ENCODE assay signal across 8 cellular contexts in the genomic region with DNA sequence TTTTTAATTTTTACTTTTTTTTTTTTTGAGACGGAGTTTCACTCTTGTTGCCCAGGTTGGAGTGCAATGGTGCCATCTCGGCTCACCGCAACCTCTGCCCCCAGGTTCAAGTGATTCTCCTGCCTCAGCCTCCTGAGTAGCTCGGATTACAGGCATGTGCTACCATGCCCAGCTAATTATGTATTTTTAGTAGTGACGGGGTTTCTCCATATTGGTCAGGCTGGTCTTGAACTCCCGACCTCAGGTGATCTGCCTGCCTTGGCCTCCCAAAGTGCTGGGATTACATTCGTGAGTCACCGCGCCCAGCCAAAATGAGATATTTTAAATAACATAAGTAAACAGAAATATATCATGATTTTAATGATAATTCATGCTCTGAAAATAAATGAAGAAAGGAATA. TPM values are rescaled to one million over a fixed set of nuclear protein-coding genes. Genes with fewer than 3 reads are reported as not detected.
DNase-seq lines count a peak whose midpoint lies in the region; ATAC-seq, FAIRE-seq and TF ChIP-seq lines count a peak whose summit lies in the region.
"Not testable (repeated sequence)": the region's sequence is repeated elsewhere in the genome, so short reads cannot be mapped to it uniquely, and the experiment has no call there.

No MANE protein-coding gene starts in this region.

- not testable (repeated sequence) for TF ChIP-seq EP300 in GM12878 (IDR thresholded peaks at IDR 0.05; ENCODE audit: borderline replicate concordance in 1 of 2, control insufficient read depth in 1 of 2, low read depth in 2 of 2, low read length in 2 of 2)

- H3K27me3 ChIP-seq in DND-41 (ENCODE audit: insufficient read depth, low read length, poor library complexity); OCI-LY1 (ENCODE audit: insufficient read depth, low read length); GM12878 (replicated peaks in 1 of 2; ENCODE audit: control insufficient read depth in 2 of 2, insufficient read depth in 2 of 2, low read length in 1 of 2); keratinocyte (ENCODE audit: control insufficient read depth, extremely low read depth, insufficient read depth, low read length); tibial artery: not testable (repeated sequence)

- not testable (repeated sequence) for H3F3A ChIP-seq in OCI-LY1 (ENCODE audit: insufficient read depth, low read length)

- H3K79me2 ChIP-seq in DND-41 (ENCODE audit: insufficient read depth, low read length) (peaks cover 29% of the 10 kb centered on the region), OCI-LY1 (ENCODE audit: insufficient read depth, low read length) (peaks cover 43% of the 10 kb centered on the region), GM12878 (ENCODE audit: control insufficient read depth, insufficient read depth, low read length) (peaks cover 62% of the 10 kb centered on the region), keratinocyte (ENCODE audit: control insufficient read depth, insufficient read depth, low read length) (peaks cover 30% of the 10 kb centered on the region)

- H3K27ac ChIP-seq in DND-41 (ENCODE audit: low read length); keratinocyte (ENCODE audit: control insufficient read depth, insufficient read depth, low read length): not testable (repeated sequence)
- peak overlapping the region; percentile 82 for H3K27ac ChIP-seq in OCI-LY1 (ENCODE audit: low read depth, low read length, poor library complexity, severe bottlenecking)
- H3K27ac ChIP-seq in GM12878 (ENCODE audit: control insufficient read depth, insufficient read depth): peak overlapping the region; percentile 92
- peak overlapping the region; percentile 97 for H3K27ac ChIP-seq in tibial artery

- not testable (repeated sequence) for H3K27ac Mint-ChIP-seq in WTC11; neural crest cell (ENCODE audit: unreplicated experiment)

- intact Hi-C loops in GM12878 (cut with micrococcal nuclease; ENCODE audit: unreplicated experiment): loop anchor here (2.0 to 5.0 kb wide), 6 partner anchors 13 to 238 kb away; no protein-coding TSS in a partner anchor
- intact Hi-C loops in tibial artery (cut with DNase I; ENCODE audit: low total_unique reads): not testable (repeated sequence)

- dilution Hi-C loops in keratinocyte (cut with MboI; ENCODE audit: extremely low pct_ligation_motif_present, low sequenced_read_pairs): not testable (repeated sequence)

- not testable (repeated sequence) for FAIRE-seq in GM12878 (lab: Jason Lieb, UNC); keratinocyte (lab: Jason Lieb, UNC)

- SMC1A ChIA-PET in GM12878 (lab: Charles Lee; ENCODE audit: uncharacterized antibody, unreplicated experiment): interaction anchor here (0.6 to 6.5 kb wide), 10 partner anchors 9 to 120 kb away, joined by 3 to 125 read pairs (median 6); no protein-coding TSS in a partner anchor

- not testable (repeated sequence) for TF ChIP-seq RAD21 in GM12878 (IDR thresholded peaks at IDR 0.05; ENCODE audit: insufficient read depth, low read depth, low read length)

- not testable (repeated sequence) for H3K9me2 ChIP-seq in OCI-LY1 (ENCODE audit: low read depth, low read length)

- H3K9me3 Mint-ChIP-seq in WTC11; activated T-cell treated with anti-CD3 and anti-CD28 coated beads, Interleukin-2, amount 50 U/mL, for 4 hours; neural crest cell: not testable (repeated sequence)

- peaks cover 31% of the 10 kb centered on the region for H3K4me1 ChIP-seq in DND-41 (ENCODE audit: insufficient read depth, low read length)
- peaks cover 37% of the 10 kb centered on the region for H3K4me1 ChIP-seq in OCI-LY1 (ENCODE audit: insufficient read depth, low read length, severe bottlenecking)
- H3K4me1 ChIP-seq in GM12878 (ENCODE audit: control insufficient read depth, insufficient read depth, low read length): peaks cover 32% of the 10 kb centered on the region
- H3K4me1 ChIP-seq in keratinocyte (ENCODE audit: control insufficient read depth, extremely low read depth, insufficient read depth, low read length): peaks cover 19% of the 10 kb centered on the region
- H3K4me1 ChIP-seq in tibial artery: peaks cover 0 to 24% (median 8%) of the 10 kb centered on the region in 4 donors

- not testable (repeated sequence) for H3K4me3 ChIP-seq in DND-41 (ENCODE audit: low read depth in 1 of 2, low read length in 2 of 2); keratinocyte (ENCODE audit: control insufficient read depth in 2 of 3, extremely low read depth in 1 of 3, insufficient read depth in 2 of 3, low read depth in 1 of 3, low read length in 3 of 3); tibial artery
- peak overlapping the region; percentile 78 for H3K4me3 ChIP-seq in OCI-LY1 (ENCODE audit: low read depth, low read length, poor library complexity, severe bottlenecking)
- H3K4me3 ChIP-seq in GM12878: peak overlapping the region; percentile 94

- not testable (repeated sequence) for H3K9me1 ChIP-seq in keratinocyte (ENCODE audit: control insufficient read depth, extremely low read depth, insufficient read depth, low read length)

- H2AFZ ChIP-seq in DND-41 (ENCODE audit: low read depth, low read length): peak overlapping the region; percentile 43; the same call in 1 of the 2 replicates
- H2AFZ ChIP-seq in OCI-LY1 (ENCODE audit: low read length); GM12878 (ENCODE audit: control insufficient read depth, low read depth, low read length); keratinocyte (ENCODE audit: control insufficient read depth, low read length): not testable (repeated sequence)

- WGBS in GM12878 (ENCODE audit: insufficient coverage, insufficient replicate concordance, low lambda C conversion rate, missing lambda C conversion rate): 91% methylated on average over 9 of the region's 9 CpGs

- H3K4me2 ChIP-seq in DND-41 (ENCODE audit: insufficient read depth, low read length) (peak overlapping the region; percentile 97; the same call in 1 of the 2 replicates), OCI-LY1 (ENCODE audit: low read length) (peak overlapping the region; percentile 77), GM12878 (ENCODE audit: control insufficient read depth, insufficient read depth) (peak overlapping the region; percentile 94), keratinocyte (ENCODE audit: control insufficient read depth, extremely low read depth, insufficient read depth, low read depth, low read length) (peak overlapping the region; percentile 89)

- not testable (repeated sequence) for H3K9ac ChIP-seq in DND-41 (ENCODE audit: low read depth, low read length); keratinocyte (ENCODE audit: control insufficient read depth, extremely low read depth, insufficient read depth, low read length)
- H3K9ac ChIP-seq in OCI-LY1 (ENCODE audit: low read length) (peak overlapping the region; percentile 80; the same call in 1 of the 2 replicates), GM12878 (ENCODE audit: control insufficient read depth, insufficient read depth, low read length) (peak overlapping the region; percentile 88)

- H3K4me3 Mint-ChIP-seq in WTC11: peak overlapping the region; percentile 93; the same call in 1 of the 2 replicates
- H3K4me3 Mint-ChIP-seq in activated T-cell treated with anti-CD3 and anti-CD28 coated beads, Interleukin-2, amount 50 U/mL, for 4 hours: peak overlapping the region; percentile 98
- H3K4me3 Mint-ChIP-seq in neural crest cell: peak overlapping the region; percentile 100

- H3K36me3 ChIP-seq in DND-41 (ENCODE audit: insufficient read depth, low read length); GM12878 (ENCODE audit: control insufficient read depth in 2 of 2, insufficient read depth in 2 of 2, low read length in 1 of 2); keratinocyte (ENCODE audit: control insufficient read depth in 2 of 2, extremely low read depth in 1 of 2, insufficient read depth in 2 of 2, low read length in 2 of 2); tibial artery: not testable (repeated sequence)
- H3K36me3 ChIP-seq in OCI-LY1 (ENCODE audit: insufficient read depth, low read length): peaks cover 24% of the 10 kb centered on the region

- CTCF ChIA-PET in WTC11 (lab: Charles Lee): not testable (repeated sequence)
- CTCF ChIA-PET in GM12878 (lab: Yijun Ruan, JAX): interaction anchor here (1.3 to 4.8 kb wide), 2 partner anchors 88 to 116 kb away, joined by 4 to 31 read pairs; no protein-coding TSS in a partner anchor

- not testable (repeated sequence) for H4K20me1 ChIP-seq in DND-41 (ENCODE audit: insufficient read depth, low read length); OCI-LY1 (ENCODE audit: insufficient read depth, low read length); GM12878 (ENCODE audit: control insufficient read depth, insufficient read depth); keratinocyte (ENCODE audit: control insufficient read depth, extremely low read depth, insufficient read depth, low read length)

- H3K27me3 Mint-ChIP-seq in WTC11 (ENCODE audit: low read depth); activated T-cell treated with anti-CD3 and anti-CD28 coated beads, Interleukin-2, amount 50 U/mL, for 4 hours (ENCODE audit: low read depth); neural crest cell (ENCODE audit: low read depth): not testable (repeated sequence)

- not testable (repeated sequence) for H3K9me3 ChIP-seq in DND-41 (ENCODE audit: insufficient read depth, low read length, severe bottlenecking); OCI-LY1 (ENCODE audit: low read length); GM12878 (replicated peaks; ENCODE audit: control insufficient read depth, insufficient read depth, low read length); keratinocyte (ENCODE audit: control insufficient read depth, low read depth, low read length); tibial artery

- H3K4me1 Mint-ChIP-seq in WTC11 (peaks cover 28% of the 10 kb centered on the region), neural crest cell (peaks cover 27% of the 10 kb centered on the region)
- peaks cover 40% of the 10 kb centered on the region for H3K4me1 Mint-ChIP-seq in activated T-cell treated with anti-CD3 and anti-CD28 coated beads, Interleukin-2, amount 50 U/mL, for 4 hours (ENCODE audit: low read depth)

- RAD21 ChIA-PET in GM12878 (lab: Charles Lee; ENCODE audit: unreplicated experiment): interaction anchor here (0.6 to 9.6 kb wide), 6 partner anchors 13 to 143 kb away, joined by 3 to 100 read pairs (median 8); partner anchors contain the start of gene ZMYND8

- POLR2A ChIA-PET in WTC11 (lab: Charles Lee): not testable (repeated sequence)
- POLR2A ChIA-PET in GM12878 (lab: Charles Lee): interaction anchor here (1.5 to 8.1 kb wide), 6 partner anchors 9 to 145 kb away, joined by 4 to 123 read pairs (median 32); partner anchors contain the start of gene ZMYND8

- H3K36me3 Mint-ChIP-seq in WTC11; activated T-cell treated with anti-CD3 and anti-CD28 coated beads, Interleukin-2, amount 50 U/mL, for 4 hours (ENCODE audit: insufficient read depth); neural crest cell (ENCODE audit: low read depth): not testable (repeated sequence)

- in situ Hi-C loops in GM12878 (cut with MboI): not testable (repeated sequence)

- not testable (repeated sequence) for BruUV-seq in GM12878 (replicated peaks; lab: Mats Ljungman, UMichigan)

- not testable (repeated sequence) for ATAC-seq in DND-41 (ENCODE audit: insufficient read depth, low read depth); WTC11; activated T-cell treated with anti-CD3 and anti-CD28 coated beads, Interleukin-2, amount 50 U/mL, for 4 hours; GM12878

- not testable (repeated sequence) for TF ChIP-seq POLR2A in GM12878 (IDR thresholded peaks at IDR 0.05; ENCODE audit: low read depth, low read length)

- not testable (repeated sequence) for TF ChIP-seq CTCF in DND-41 (IDR thresholded peaks at IDR 0.05; ENCODE audit: borderline replicate concordance, extremely low read depth, low read length, poor library complexity, severe bottlenecking); OCI-LY1 (IDR thresholded peaks at IDR 0.05; ENCODE audit: low read length); WTC11 (IDR thresholded peaks at IDR 0.05); GM12878 (IDR thresholded peaks at IDR 0.05 in 2 of 3, conservative IDR thresholded peaks at IDR 0.05 in 1 of 3; ENCODE audit: control insufficient read depth in 2 of 3, extremely low read depth in 1 of 3, insufficient read depth in 1 of 3, low read depth in 3 of 3, low read length in 3 of 3); keratinocyte (optimal IDR thresholded peaks at IDR 0.05 in 1 of 3, IDR thresholded peaks at IDR 0.05 in 1 of 3, conservative IDR thresholded peaks at IDR 0.05 in 1 of 3; ENCODE audit: extremely low read depth in 1 of 3, insufficient read depth in 2 of 3, low read length in 3 of 3); neural crest cell (conservative IDR thresholded peaks at IDR 0.05); tibial artery (IDR thresholded peaks at IDR 0.05)

- not testable (repeated sequence) for DNase-seq in DND-41; WTC11 (ENCODE audit: low spot score); activated T-cell treated with anti-CD3 and anti-CD28 coated beads, Interleukin-2, amount 50 U/mL, for 4 hours; GM12878 (ENCODE audit: low read depth, low spot score); keratinocyte (ENCODE audit: low read depth, low spot score); neural crest cell (ENCODE audit: low read depth, low spot score); tibial artery

RNA-seq across cellular contexts. Expression of gene NCOA3, which starts 1.6 kb away (rescaled TPM):
- total RNA-seq in WTC11 (2021): 20.2 to 25.2 TPM (median 21.5 TPM) in 3 replicates
- 100 to 1,000 TPM; 103 to 121 (median 118) TPM for total RNA-seq in activated T-cell treated with anti-CD3 and anti-CD28 coated beads, Interleukin-2, amount 50 U/mL, for 4 hours
- 241 and 256 TPM in 2 replicates for total RNA-seq in GM12878 (2013; cell fraction: nucleolus; rRNA removed)
- 82.4 and 88.7 TPM in 2 replicates for total RNA-seq in GM12878 (2014; rRNA removed)
- total RNA-seq in GM12878 (2014; rRNA removed; fragmentation: Illumina TruSeq; extraction: Trizol): 95.3 and 95.8 TPM in 2 replicates
- 87.4 and 96.2 TPM in 2 replicates for total RNA-seq in GM12878 (2021)
- 30.3 TPM for polyA plus RNA-seq in GM12878 (2011; ENCODE audit: low read depth)
- polyA plus RNA-seq in GM12878 (2011; rRNA removed): 92.6 and 114 TPM in 2 replicates
- 60.3 and 60.4 TPM in 2 replicates for polyA plus RNA-seq in GM12878 (2011; cell fraction: cytosol; rRNA removed)
- 89.9 and 95.2 TPM in 2 replicates for polyA plus RNA-seq in GM12878 (2011; cell fraction: nucleus; rRNA removed)
- polyA plus RNA-seq in GM12878 (2012): 38.3 and 50.2 TPM in 2 replicates
- 78.2 and 94.6 TPM in 2 replicates for polyA plus RNA-seq in GM12878 (2014; fragmentation: Illumina TruSeq; extraction: Trizol)
- 10 to 100 TPM; 16.9 to 18.0 TPM for polyA plus RNA-seq in GM12878 (2014; fragmentation: Nextera tagmentation; extraction: Ambion mirVana)
- 62.4 and 66.0 TPM in 2 replicates for polyA plus RNA-seq in GM12878 (2014; rRNA removed)
- polyA plus RNA-seq in GM12878 (2016; fragmentation: Nextera tagmentation; extraction: Ambion mirVana): 10 to 100 TPM; 68.1 to 69.1 TPM
- polyA minus RNA-seq in GM12878 (2011; rRNA and poly(A)+ RNA removed): 126 and 138 TPM in 2 replicates
- 52.3 and 52.4 TPM in 2 replicates for polyA minus RNA-seq in GM12878 (2011; cell fraction: cytosol; rRNA and poly(A)+ RNA removed)
- 48.2 and 66.5 TPM in 2 replicates for polyA minus RNA-seq in GM12878 (2011; cell fraction: nucleus; rRNA and poly(A)+ RNA removed)
- 23.1 to 30.9 TPM (median 25.8 TPM) in 3 replicates for polyA plus RNA-seq in keratinocyte
- 19.5 TPM for polyA plus RNA-seq in keratinocyte (2011; ENCODE audit: low read depth)
- polyA plus RNA-seq in keratinocyte (2011; cell fraction: cytosol; rRNA removed): 13.5 and 24.9 TPM in 2 replicates
- polyA plus RNA-seq in keratinocyte (2011; cell fraction: nucleus; rRNA removed): 39.8 and 48.8 TPM in 2 replicates
- 14.5 and 16.8 TPM in 2 replicates for polyA plus RNA-seq in keratinocyte (2012; ENCODE audit: low replicate concordance)
- 28.3 to 64.9 TPM (median 62.5 TPM) in 3 replicates for polyA minus RNA-seq in keratinocyte
- 30.1 TPM for polyA minus RNA-seq in keratinocyte (2011; cell fraction: cytosol; rRNA and poly(A)+ RNA removed)
- polyA minus RNA-seq in keratinocyte (2011; cell fraction: nucleus; rRNA and poly(A)+ RNA removed): 49.8 and 96.1 TPM in 2 replicates
- 23.9 and 25.7 TPM in 2 replicates for total RNA-seq in neural crest cell
